Comparison of ENCODE assay signal across 1 cellular context in the genomic region with DNA sequence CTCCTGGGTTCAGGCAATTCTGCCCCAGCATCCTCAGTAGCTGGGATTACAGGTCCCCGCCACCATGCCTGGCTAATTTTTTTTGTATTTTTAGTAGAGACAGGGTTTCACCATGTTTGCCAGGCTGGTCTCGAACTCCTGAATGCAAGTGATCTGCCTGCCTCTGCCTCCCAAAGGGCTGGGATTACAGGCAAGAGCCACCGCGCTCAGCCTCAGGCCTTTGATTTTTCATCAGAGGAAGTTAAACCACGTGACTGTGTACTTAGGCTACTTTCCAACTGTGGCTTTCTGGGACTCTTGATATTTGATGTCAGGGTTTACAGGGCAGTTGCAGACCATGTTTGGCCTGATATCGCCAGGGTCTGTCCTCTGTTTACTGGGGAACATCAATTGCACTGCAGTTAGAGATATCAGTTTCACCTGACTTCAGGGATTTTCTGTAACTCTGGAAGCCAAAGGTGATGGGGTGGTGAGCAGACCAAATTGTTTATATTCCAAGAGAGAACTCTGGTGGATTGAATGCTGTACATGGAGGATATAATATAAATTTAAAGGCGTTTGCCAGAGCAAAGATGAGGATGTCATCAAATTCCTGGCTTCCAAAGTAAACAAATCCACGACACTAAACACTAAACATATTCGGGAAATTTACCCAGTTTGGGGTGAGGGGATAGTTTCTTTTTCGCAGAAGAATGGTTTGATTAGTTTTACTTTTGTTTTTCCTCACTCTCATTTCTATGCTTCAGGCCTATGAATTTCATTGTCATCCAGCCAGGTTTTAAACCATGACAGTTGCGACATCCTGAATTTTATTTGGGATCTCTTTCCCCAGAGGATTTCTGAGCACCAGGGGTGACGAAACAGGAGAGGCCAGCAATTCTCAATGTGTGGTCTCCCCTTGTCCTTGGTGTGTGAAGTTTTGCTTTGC.
A peak's percentile ranks its signal among the peaks of the same experiment; 100 is the strongest.
TF ChIP-seq lines count a peak whose summit lies in the region.

No MANE protein-coding gene starts in this region.

TF ChIP-seq in HepG2, 621 proteins besides CTCF, POLR2A, EP300 and RAD21 (continued from another document and continues in another):
- TF ChIP-seq, protein P1, sequence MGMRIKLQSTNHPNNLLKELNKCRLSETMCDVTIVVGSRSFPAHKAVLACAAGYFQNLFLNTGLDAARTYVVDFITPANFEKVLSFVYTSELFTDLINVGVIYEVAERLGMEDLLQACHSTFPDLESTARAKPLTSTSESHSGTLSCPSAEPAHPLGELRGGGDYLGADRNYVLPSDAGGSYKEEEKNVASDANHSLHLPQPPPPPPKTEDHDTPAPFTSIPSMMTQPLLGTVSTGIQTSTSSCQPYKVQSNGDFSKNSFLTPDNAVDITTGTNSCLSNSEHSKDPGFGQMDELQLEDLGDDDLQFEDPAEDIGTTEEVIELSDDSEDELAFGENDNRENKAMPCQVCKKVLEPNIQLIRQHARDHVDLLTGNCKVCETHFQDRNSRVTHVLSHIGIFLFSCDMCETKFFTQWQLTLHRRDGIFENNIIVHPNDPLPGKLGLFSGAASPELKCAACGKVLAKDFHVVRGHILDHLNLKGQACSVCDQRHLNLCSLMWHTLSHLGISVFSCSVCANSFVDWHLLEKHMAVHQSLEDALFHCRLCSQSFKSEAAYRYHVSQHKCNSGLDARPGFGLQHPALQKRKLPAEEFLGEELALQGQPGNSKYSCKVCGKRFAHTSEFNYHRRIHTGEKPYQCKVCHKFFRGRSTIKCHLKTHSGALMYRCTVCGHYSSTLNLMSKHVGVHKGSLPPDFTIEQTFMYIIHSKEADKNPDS (CRISPR knock-in tag; IDR thresholded peaks at IDR 0.05) = no peak
- TF ChIP-seq HOXA9 (CRISPR knock-in tag; IDR thresholded peaks at IDR 0.05; ENCODE audit: borderline replicate concordance) (no peak), ZMYM3 (CRISPR knock-in tag; IDR thresholded peaks at IDR 0.05) (peak; percentile 95), THYN1 (CRISPR knock-in tag; IDR thresholded peaks at IDR 0.05; ENCODE audit: borderline replicate concordance, low read depth) (no peak), ZSCAN9 (CRISPR knock-in tag; IDR thresholded peaks at IDR 0.05; ENCODE audit: borderline replicate concordance) (peak; percentile 41; the same call in 1 of the 2 replicates), HNRNPLL (IDR thresholded peaks at IDR 0.05; ENCODE audit: low read depth, low read length, poor library complexity, severe bottlenecking) (no peak), ZNF33B (CRISPR knock-in tag; IDR thresholded peaks at IDR 0.05) (0 out of 2 replicates have a peak, but pooled peaks have one; percentile 59), MIXL1 (CRISPR knock-in tag; IDR thresholded peaks at IDR 0.05) (peak; percentile 91), HDAC6 (IDR thresholded peaks at IDR 0.05; ENCODE audit: low read depth, low read length) (no peak), SIN3B (IDR thresholded peaks at IDR 0.05; ENCODE audit: low read length) (no peak), SALL2 (CRISPR knock-in tag; IDR thresholded peaks at IDR 0.05) (no peak), ZNF136 (CRISPR knock-in tag; IDR thresholded peaks at IDR 0.05; ENCODE audit: low read depth) (peak; percentile 71), MLLT10 (CRISPR knock-in tag; IDR thresholded peaks at IDR 0.05) (no peak), IRX3 (CRISPR knock-in tag; IDR thresholded peaks at IDR 0.05; ENCODE audit: borderline replicate concordance, low read depth) (no peak), ZZZ3 (CRISPR knock-in tag; IDR thresholded peaks at IDR 0.05; ENCODE audit: borderline replicate concordance) (no peak), ZSCAN29 (CRISPR knock-in tag; conservative IDR thresholded peaks at IDR 0.05) (0 out of 2 replicates have a peak, but pooled peaks have one; percentile 22), HNF4G (IDR thresholded peaks at IDR 0.05; ENCODE audit: borderline replicate concordance, low read depth, low read length) (no peak), HNF4G (CRISPR knock-in tag; IDR thresholded peaks at IDR 0.05; ENCODE audit: borderline replicate concordance, low read depth) (no peak), SMAD9 (CRISPR knock-in tag; IDR thresholded peaks at IDR 0.05) (0 out of 2 replicates have a peak, but pooled peaks have one; percentile 65), MZF1 (CRISPR knock-in tag; IDR thresholded peaks at IDR 0.05; ENCODE audit: borderline replicate concordance) (no peak), FOXM1 (CRISPR knock-in tag; IDR thresholded peaks at IDR 0.05) (no peak), TSC22D2 (CRISPR knock-in tag; IDR thresholded peaks at IDR 0.05; ENCODE audit: borderline replicate concordance) (no peak), ZNF7 (CRISPR knock-in tag; IDR thresholded peaks at IDR 0.05) (peak; percentile 36; the same call in 1 of the 2 replicates), TCF12 (IDR thresholded peaks at IDR 0.05) (no peak), TCF12 (CRISPR knock-in tag; IDR thresholded peaks at IDR 0.05) (no peak), ZNF629 (CRISPR knock-in tag; conservative IDR thresholded peaks at IDR 0.05) (peak; percentile 70), SRSF4 (IDR thresholded peaks at IDR 0.05; ENCODE audit: low read depth, low read length, poor library complexity, severe bottlenecking) (no peak), ZNF501 (CRISPR knock-in tag; IDR thresholded peaks at IDR 0.05) (peak; percentile 92), ZNF160 (CRISPR knock-in tag; IDR thresholded peaks at IDR 0.05) (no peak), SMARCE1 (IDR thresholded peaks at IDR 0.05; ENCODE audit: borderline replicate concordance) (no peak), ZNF12 (CRISPR knock-in tag; IDR thresholded peaks at IDR 0.05) (no peak; the same call in 1 of the 2 replicates), TBX2 (CRISPR knock-in tag; IDR thresholded peaks at IDR 0.05; ENCODE audit: borderline replicate concordance) (peak; percentile 94), SP2 (CRISPR knock-in tag; IDR thresholded peaks at IDR 0.05) (no peak), ZNF547 (CRISPR knock-in tag; IDR thresholded peaks at IDR 0.05) (no peak), ZNF225 (CRISPR knock-in tag; IDR thresholded peaks at IDR 0.05) (no peak), ZNF652 (CRISPR knock-in tag; IDR thresholded peaks at IDR 0.05; ENCODE audit: borderline replicate concordance, low read depth) (no peak; the same call in 1 of the 2 replicates), TEAD3 (CRISPR knock-in tag; optimal IDR thresholded peaks at IDR 0.05; ENCODE audit: borderline replicate concordance) (peak; percentile 58), RBM22 (optimal IDR thresholded peaks at IDR 0.05; ENCODE audit: low read length) (no peak), CBX1 (IDR thresholded peaks at IDR 0.05; ENCODE audit: low read depth) (peak; percentile 71), ZFP62 (CRISPR knock-in tag; IDR thresholded peaks at IDR 0.05) (no peak), PAWR (CRISPR knock-in tag; IDR thresholded peaks at IDR 0.05; ENCODE audit: borderline replicate concordance) (no peak), HMGXB4 (CRISPR knock-in tag; IDR thresholded peaks at IDR 0.05; ENCODE audit: borderline replicate concordance in 1 of 2, low read depth in 1 of 2) (peak; percentile 52 to 72; a peak in 3 of 4 replicates), ADNP (CRISPR knock-in tag; IDR thresholded peaks at IDR 0.05) (peak; percentile 96), ZNF253 (CRISPR knock-in tag; IDR thresholded peaks at IDR 0.05; ENCODE audit: borderline replicate concordance) (no peak), ZNF337 (CRISPR knock-in tag; IDR thresholded peaks at IDR 0.05; ENCODE audit: borderline replicate concordance, low read depth) (no peak)
- TF ChIP-seq, protein P2, sequence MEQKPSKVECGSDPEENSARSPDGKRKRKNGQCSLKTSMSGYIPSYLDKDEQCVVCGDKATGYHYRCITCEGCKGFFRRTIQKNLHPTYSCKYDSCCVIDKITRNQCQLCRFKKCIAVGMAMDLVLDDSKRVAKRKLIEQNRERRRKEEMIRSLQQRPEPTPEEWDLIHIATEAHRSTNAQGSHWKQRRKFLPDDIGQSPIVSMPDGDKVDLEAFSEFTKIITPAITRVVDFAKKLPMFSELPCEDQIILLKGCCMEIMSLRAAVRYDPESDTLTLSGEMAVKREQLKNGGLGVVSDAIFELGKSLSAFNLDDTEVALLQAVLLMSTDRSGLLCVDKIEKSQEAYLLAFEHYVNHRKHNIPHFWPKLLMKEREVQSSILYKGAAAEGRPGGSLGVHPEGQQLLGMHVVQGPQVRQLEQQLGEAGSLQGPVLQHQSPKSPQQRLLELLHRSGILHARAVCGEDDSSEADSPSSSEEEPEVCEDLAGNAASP (CRISPR knock-in tag; IDR thresholded peaks at IDR 0.05; ENCODE audit: borderline replicate concordance) = peak; percentile 65
- TF ChIP-seq, protein P3, sequence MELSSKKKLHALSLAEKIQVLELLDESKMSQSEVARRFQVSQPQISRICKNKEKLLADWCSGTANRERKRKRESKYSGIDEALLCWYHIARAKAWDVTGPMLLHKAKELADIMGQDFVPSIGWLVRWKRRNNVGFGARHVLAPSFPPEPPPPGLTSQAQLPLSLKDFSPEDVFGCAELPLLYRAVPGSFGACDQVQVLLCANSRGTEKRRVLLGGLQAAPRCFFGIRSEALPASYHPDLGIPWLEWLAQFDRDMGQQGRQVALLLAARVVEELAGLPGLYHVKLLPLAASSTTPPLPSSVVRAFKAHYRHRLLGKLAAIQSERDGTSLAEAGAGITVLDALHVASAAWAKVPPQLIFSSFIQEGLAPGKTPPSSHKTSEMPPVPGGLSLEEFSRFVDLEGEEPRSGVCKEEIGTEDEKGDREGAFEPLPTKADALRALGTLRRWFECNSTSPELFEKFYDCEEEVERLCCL (CRISPR knock-in tag; IDR thresholded peaks at IDR 0.05; ENCODE audit: borderline replicate concordance) = no peak
- TF ChIP-seq, protein P4, sequence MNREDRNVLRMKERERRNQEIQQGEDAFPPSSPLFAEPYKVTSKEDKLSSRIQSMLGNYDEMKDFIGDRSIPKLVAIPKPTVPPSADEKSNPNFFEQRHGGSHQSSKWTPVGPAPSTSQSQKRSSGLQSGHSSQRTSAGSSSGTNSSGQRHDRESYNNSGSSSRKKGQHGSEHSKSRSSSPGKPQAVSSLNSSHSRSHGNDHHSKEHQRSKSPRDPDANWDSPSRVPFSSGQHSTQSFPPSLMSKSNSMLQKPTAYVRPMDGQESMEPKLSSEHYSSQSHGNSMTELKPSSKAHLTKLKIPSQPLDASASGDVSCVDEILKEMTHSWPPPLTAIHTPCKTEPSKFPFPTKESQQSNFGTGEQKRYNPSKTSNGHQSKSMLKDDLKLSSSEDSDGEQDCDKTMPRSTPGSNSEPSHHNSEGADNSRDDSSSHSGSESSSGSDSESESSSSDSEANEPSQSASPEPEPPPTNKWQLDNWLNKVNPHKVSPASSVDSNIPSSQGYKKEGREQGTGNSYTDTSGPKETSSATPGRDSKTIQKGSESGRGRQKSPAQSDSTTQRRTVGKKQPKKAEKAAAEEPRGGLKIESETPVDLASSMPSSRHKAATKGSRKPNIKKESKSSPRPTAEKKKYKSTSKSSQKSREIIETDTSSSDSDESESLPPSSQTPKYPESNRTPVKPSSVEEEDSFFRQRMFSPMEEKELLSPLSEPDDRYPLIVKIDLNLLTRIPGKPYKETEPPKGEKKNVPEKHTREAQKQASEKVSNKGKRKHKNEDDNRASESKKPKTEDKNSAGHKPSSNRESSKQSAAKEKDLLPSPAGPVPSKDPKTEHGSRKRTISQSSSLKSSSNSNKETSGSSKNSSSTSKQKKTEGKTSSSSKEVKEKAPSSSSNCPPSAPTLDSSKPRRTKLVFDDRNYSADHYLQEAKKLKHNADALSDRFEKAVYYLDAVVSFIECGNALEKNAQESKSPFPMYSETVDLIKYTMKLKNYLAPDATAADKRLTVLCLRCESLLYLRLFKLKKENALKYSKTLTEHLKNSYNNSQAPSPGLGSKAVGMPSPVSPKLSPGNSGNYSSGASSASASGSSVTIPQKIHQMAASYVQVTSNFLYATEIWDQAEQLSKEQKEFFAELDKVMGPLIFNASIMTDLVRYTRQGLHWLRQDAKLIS (CRISPR knock-in tag; IDR thresholded peaks at IDR 0.05) = no peak
- TF ChIP-seq, protein P5, sequence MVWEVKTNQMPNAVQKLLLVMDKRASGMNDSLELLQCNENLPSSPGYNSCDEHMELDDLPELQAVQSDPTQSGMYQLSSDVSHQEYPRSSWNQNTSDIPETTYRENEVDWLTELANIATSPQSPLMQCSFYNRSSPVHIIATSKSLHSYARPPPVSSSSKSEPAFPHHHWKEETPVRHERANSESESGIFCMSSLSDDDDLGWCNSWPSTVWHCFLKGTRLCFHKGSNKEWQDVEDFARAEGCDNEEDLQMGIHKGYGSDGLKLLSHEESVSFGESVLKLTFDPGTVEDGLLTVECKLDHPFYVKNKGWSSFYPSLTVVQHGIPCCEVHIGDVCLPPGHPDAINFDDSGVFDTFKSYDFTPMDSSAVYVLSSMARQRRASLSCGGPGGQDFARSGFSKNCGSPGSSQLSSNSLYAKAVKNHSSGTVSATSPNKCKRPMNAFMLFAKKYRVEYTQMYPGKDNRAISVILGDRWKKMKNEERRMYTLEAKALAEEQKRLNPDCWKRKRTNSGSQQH (CRISPR knock-in tag; IDR thresholded peaks at IDR 0.05; ENCODE audit: low read depth) = no peak
- TF ChIP-seq, protein P6, sequence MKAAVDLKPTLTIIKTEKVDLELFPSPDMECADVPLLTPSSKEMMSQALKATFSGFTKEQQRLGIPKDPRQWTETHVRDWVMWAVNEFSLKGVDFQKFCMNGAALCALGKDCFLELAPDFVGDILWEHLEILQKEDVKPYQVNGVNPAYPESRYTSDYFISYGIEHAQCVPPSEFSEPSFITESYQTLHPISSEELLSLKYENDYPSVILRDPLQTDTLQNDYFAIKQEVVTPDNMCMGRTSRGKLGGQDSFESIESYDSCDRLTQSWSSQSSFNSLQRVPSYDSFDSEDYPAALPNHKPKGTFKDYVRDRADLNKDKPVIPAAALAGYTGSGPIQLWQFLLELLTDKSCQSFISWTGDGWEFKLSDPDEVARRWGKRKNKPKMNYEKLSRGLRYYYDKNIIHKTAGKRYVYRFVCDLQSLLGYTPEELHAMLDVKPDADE (CRISPR knock-in tag; IDR thresholded peaks at IDR 0.05) = no peak
